Comparison of ENCODE assay signal across 21 cellular contexts in genomic region chr6:116556065-116556464, GRCh38. TPM values are rescaled to one million over a fixed set of nuclear protein-coding genes. Genes with fewer than 3 reads are reported as not detected.
DNase-seq lines count a peak whose midpoint lies in the region; ATAC-seq and TF ChIP-seq lines count a peak whose summit lies in the region.
"Had no signal": no experiment of that assay in that cellular context is flagged by ENCODE, and none has a peak within 500 bp of the region (broad histone marks: within the 10 kb centered on the region; RNA-seq: fewer than 3 reads in every experiment).

No MANE protein-coding gene starts in this region.

- H3K4me3 ChIP-seq in BJ (ENCODE audit: low read depth, low read length) (no peak overlapping the region), choroid plexus epithelial cell (ENCODE audit: low read depth, low read length) (no peak overlapping the region), mesenchymal stem cell (ENCODE audit: insufficient read depth in 1 of 2, low read depth in 1 of 2, low read length in 2 of 2) (no peak overlapping the region), coronary artery (no peak overlapping the region)
- H3K4me3 ChIP-seq: body of pancreas had no signal

- no peaks in the 10 kb centered on the region for H3K4me1 Mint-ChIP-seq in activated CD8-positive, alpha-beta T cell treated with anti-CD3 and anti-CD28 coated beads, Interleukin-2, amount 10 ng/mL, durations not matched to agents 7 days and 5 days (ENCODE audit: low read depth)

- peaks cover 18% of the 10 kb centered on the region for H3K27me3 Mint-ChIP-seq in activated CD8-positive, alpha-beta T cell treated with anti-CD3 and anti-CD28 coated beads, Interleukin-2, amount 10 ng/mL, durations not matched to agents 7 days and 5 days (ENCODE audit: low read depth)

- H3K9me3 Mint-ChIP-seq in activated CD8-positive, alpha-beta T cell treated with anti-CD3 and anti-CD28 coated beads, Interleukin-2, amount 10 ng/mL, durations not matched to agents 7 days and 5 days (ENCODE audit: insufficient read depth), result no peaks in the 10 kb centered on the region

- no peak overlapping the region for H3K23ac ChIP-seq in mesenchymal stem cell (ENCODE audit: low read length in 2 of 2)

- no peaks in the 10 kb centered on the region for H3K79me1 ChIP-seq in mesenchymal stem cell (replicated peaks; ENCODE audit: low read length, poor library complexity, severe bottlenecking)

- H3K27ac ChIP-seq in mesenchymal stem cell (ENCODE audit: low read length, poor library complexity, severe bottlenecking) (peak overlapping the region; percentile 95), coronary artery (no peak overlapping the region)
- H3K27ac ChIP-seq: body of pancreas had no signal

- no peaks in the 10 kb centered on the region for H3K36me3 Mint-ChIP-seq in activated CD8-positive, alpha-beta T cell treated with anti-CD3 and anti-CD28 coated beads, Interleukin-2, amount 10 ng/mL, durations not matched to agents 7 days and 5 days (ENCODE audit: low read depth)

- H2BK5ac ChIP-seq in mesenchymal stem cell (ENCODE audit: low read depth, low read length, poor library complexity, severe bottlenecking), result no peak overlapping the region

- CTCF ChIA-PET in BJ (lab: Yijun Ruan, JAX), result interaction anchor here (1.1 to 2.0 kb wide), 4 partner anchors 8 to 288 kb away, joined by 3 to 6 read pairs (median 5); partner anchors contain the start of gene RWDD1
- CTCF ChIA-PET in activated CD8-positive, alpha-beta T cell treated with anti-CD3 and anti-CD28 coated beads, Interleukin-2, amount 10 ng/mL, durations not matched to agents 7 days and 5 days (lab: Charles Lee), result no interaction called here

- WGBS in mesenchymal stem cell, result 0% methylated on average over 1 of the region's 1 CpG

- H3K36me3 ChIP-seq in BJ (ENCODE audit: control insufficient read depth, insufficient read depth, low read length) (no peaks in the 10 kb centered on the region), mesenchymal stem cell (ENCODE audit: control insufficient read depth in 1 of 2, insufficient read depth in 2 of 2, low read depth in 1 of 2, low read length in 2 of 2) (no peaks in the 10 kb centered on the region)

- no peak overlapping the region for H4K8ac ChIP-seq in mesenchymal stem cell (ENCODE audit: low read length)

- no peak overlapping the region for H3K4ac ChIP-seq in mesenchymal stem cell (ENCODE audit: low read depth in 1 of 2, low read length in 2 of 2)

- H3K4me2 ChIP-seq in mesenchymal stem cell (ENCODE audit: low read length, poor library complexity, severe bottlenecking), result no peak overlapping the region

- no peak overlapping the region for H3K27ac Mint-ChIP-seq in activated CD8-positive, alpha-beta T cell treated with anti-CD3 and anti-CD28 coated beads, Interleukin-2, amount 10 ng/mL, durations not matched to agents 7 days and 5 days

- DNase-seq in BJ (ENCODE audit: low read depth) (peak; percentile 68), NCI-H226 (peak; percentile 79), choroid plexus epithelial cell (ENCODE audit: low read depth) (peak; percentile 46), mesenchymal stem cell (no peak), cerebellum (ENCODE audit: low spot score) (no peak), coronary artery (ENCODE audit: low spot score) (no peak)
- no peak for DNase-seq in activated CD8-positive, alpha-beta T cell treated with anti-CD3 and anti-CD28 coated beads, Interleukin-2, amount 10 ng/mL, durations not matched to agents 7 days and 5 days
- DNase-seq: activated CD8-positive, alpha-beta memory T cell treated with anti-CD3 and anti-CD28 coated beads, Interleukin-2, amount 50 U/mL, for 48 hours; activated naive CD4-positive, alpha-beta T cell; body of pancreas; C1 segment of cervical spinal cord; DMS53; foreskin melanocyte; NCI-H1105; NCI-H2171 treated with DMSO at 0.1 percent for 48 hours; right cardiac atrium; SIG-M5; stimulated activated CD4-positive, alpha-beta T cell treated with anti-CD3 and anti-CD28 coated beads, Interleukin-2, amount 100 ng/mL, for 48 hours had no signal

- no peak overlapping the region for H2AFZ ChIP-seq in mesenchymal stem cell (ENCODE audit: low read depth, low read length)

- no peak for TF ChIP-seq CTCF in BJ (IDR thresholded peaks at IDR 0.05; ENCODE audit: insufficient read depth, low read depth, low read length)
- no peak for TF ChIP-seq CTCF in choroid plexus epithelial cell (conservative IDR thresholded peaks at IDR 0.05; ENCODE audit: low read depth, low read length)
- TF ChIP-seq CTCF in coronary artery (IDR thresholded peaks at IDR 0.05), result no peak

- H3K9me3 ChIP-seq in mesenchymal stem cell (ENCODE audit: control insufficient read depth, low read length), result no peaks in the 10 kb centered on the region
- H3K9me3 ChIP-seq: body of pancreas had no signal

- H2AK5ac ChIP-seq in mesenchymal stem cell (ENCODE audit: low read length, severe bottlenecking), result no peak overlapping the region

- H2BK12ac ChIP-seq in mesenchymal stem cell (ENCODE audit: low read length in 2 of 2), result no peak overlapping the region

- H3K4me3 Mint-ChIP-seq in activated CD8-positive, alpha-beta T cell treated with anti-CD3 and anti-CD28 coated beads, Interleukin-2, amount 10 ng/mL, durations not matched to agents 7 days and 5 days, result no peak overlapping the region

- H2BK15ac ChIP-seq in mesenchymal stem cell (ENCODE audit: low read depth, poor library complexity, severe bottlenecking), result no peak overlapping the region

- H3K14ac ChIP-seq in mesenchymal stem cell (ENCODE audit: low read length in 2 of 2), result no peak overlapping the region

- H3K18ac ChIP-seq in mesenchymal stem cell (ENCODE audit: low read depth in 1 of 2, low read length in 2 of 2), result no peak overlapping the region

- POLR2A ChIA-PET in BJ (lab: Charles Lee), result no interaction called here
- POLR2A ChIA-PET in activated CD8-positive, alpha-beta T cell treated with anti-CD3 and anti-CD28 coated beads, Interleukin-2, amount 10 ng/mL, durations not matched to agents 7 days and 5 days (lab: Charles Lee), result interaction anchor here (0.6 kb wide), 1 partner anchor 8 kb away, joined by 3 read pairs; no protein-coding TSS in a partner anchor

- ATAC-seq in activated CD8-positive, alpha-beta T cell treated with anti-CD3 and anti-CD28 coated beads, Interleukin-2, amount 10 ng/mL, durations not matched to agents 7 days and 5 days, result no peak
- ATAC-seq in GM18870 (IDR thresholded peaks at IDR 0.05; ENCODE audit: unreplicated experiment), result no peak
- ATAC-seq: body of pancreas, right cardiac atrium had no signal

- peaks cover 6% of the 10 kb centered on the region for H3K4me1 ChIP-seq in mesenchymal stem cell (ENCODE audit: control insufficient read depth, insufficient read depth, low read depth, low read length)
- H3K4me1 ChIP-seq: body of pancreas had no signal

- H4K91ac ChIP-seq in mesenchymal stem cell (ENCODE audit: low read length), result no peak overlapping the region

- H3K27me3 ChIP-seq in BJ (ENCODE audit: control insufficient read depth, insufficient read depth, low read length) (no peaks in the 10 kb centered on the region), mesenchymal stem cell (ENCODE audit: control insufficient read depth in 1 of 2, insufficient read depth in 1 of 2, low read length in 2 of 2) (no peaks in the 10 kb centered on the region)
- H3K27me3 ChIP-seq: body of pancreas had no signal

- no peak overlapping the region for H2BK120ac ChIP-seq in mesenchymal stem cell (ENCODE audit: low read depth, low read length)

- peak overlapping the region; percentile 49 for H3K9ac ChIP-seq in mesenchymal stem cell (ENCODE audit: low read length)

RNA-seq across cellular contexts. Expression of gene CALHM4, which starts 2.5 kb away (rescaled TPM):
- not detected in 2 replicates for polyA plus RNA-seq in BJ (2011; rRNA removed)
- 0.14 TPM in 1 of 2 replicates, not detected in the other for polyA minus RNA-seq in BJ (2011; rRNA and poly(A)+ RNA removed)
- not detected for polyA plus RNA-seq in mesenchymal stem cell (2013, experiment 1 of 2)
- polyA plus RNA-seq in mesenchymal stem cell (2013, experiment 2 of 2), result not detected
- not detected for total RNA-seq in activated CD8-positive, alpha-beta T cell treated with anti-CD3 and anti-CD28 coated beads, Interleukin-2, amount 10 ng/mL, durations not matched to agents 7 days and 5 days
- not detected for total RNA-seq in cerebellum
- total RNA-seq: body of pancreas, lung microvascular endothelial cell had no signal
- polyA plus RNA-seq: neural cell had no signal

RNA-seq across cellular contexts. Expression of gene TRAPPC3L, which starts 10.6 kb away (rescaled TPM):
- polyA plus RNA-seq in BJ (2011; rRNA removed), result 0.04 and 0.17 TPM in 2 replicates
- not detected in 2 replicates for polyA minus RNA-seq in BJ (2011; rRNA and poly(A)+ RNA removed)
- polyA plus RNA-seq in mesenchymal stem cell (2013, experiment 1 of 2), result 0.10 TPM
- 0.14 TPM for polyA plus RNA-seq in mesenchymal stem cell (2013, experiment 2 of 2)
- not detected for total RNA-seq in activated CD8-positive, alpha-beta T cell treated with anti-CD3 and anti-CD28 coated beads, Interleukin-2, amount 10 ng/mL, durations not matched to agents 7 days and 5 days
- not detected for total RNA-seq in cerebellum
- total RNA-seq: body of pancreas, lung microvascular endothelial cell had no signal
- polyA plus RNA-seq: neural cell had no signal

RNA-seq across cellular contexts. Expression of gene RWDD1, which starts 15.2 kb away (rescaled TPM):
- polyA plus RNA-seq in BJ (2011; rRNA removed), result 22.5 and 44.3 TPM in 2 replicates
- polyA minus RNA-seq in BJ (2011; rRNA and poly(A)+ RNA removed), result 6.1 and 9.6 TPM in 2 replicates
- 210 TPM for polyA plus RNA-seq in mesenchymal stem cell (2013, experiment 1 of 2)
- polyA plus RNA-seq in mesenchymal stem cell (2013, experiment 2 of 2), result 213 TPM
- total RNA-seq in activated CD8-positive, alpha-beta T cell treated with anti-CD3 and anti-CD28 coated beads, Interleukin-2, amount 10 ng/mL, durations not matched to agents 7 days and 5 days, result 10 to 100 TPM; 39.8 to 45.2 TPM
- 29.3 TPM for total RNA-seq in cerebellum

RNA-seq across cellular contexts. Expression of gene CALHM5, which starts 44.6 kb away (rescaled TPM):
- polyA plus RNA-seq in BJ (2011; rRNA removed), result 4.4 and 6.6 TPM in 2 replicates
- 4.1 and 4.2 TPM in 2 replicates for polyA minus RNA-seq in BJ (2011; rRNA and poly(A)+ RNA removed)
- 2.1 TPM for polyA plus RNA-seq in mesenchymal stem cell (2013, experiment 1 of 2)
- polyA plus RNA-seq in mesenchymal stem cell (2013, experiment 2 of 2), result 2.0 TPM
- not detected for total RNA-seq in activated CD8-positive, alpha-beta T cell treated with anti-CD3 and anti-CD28 coated beads, Interleukin-2, amount 10 ng/mL, durations not matched to agents 7 days and 5 days
- 0.91 TPM for total RNA-seq in cerebellum

Comparison
In these comparisons a context has a peak if more than half of its experiments do, and no peak if none do; other contexts are left out.
1. DNase-seq: peak in BJ (single experiment), NCI-H226 (single experiment) and choroid plexus epithelial cell (single experiment); none in mesenchymal stem cell (single experiment), activated CD8-positive, alpha-beta T cell treated with anti-CD3 and anti-CD28 coated beads, Interleukin-2, amount 10 ng/mL, durations not matched to agents 7 days and 5 days (single experiment), cerebellum (single experiment) and coronary artery (single experiment).